In genomic region chr7:2076649-2077064, GRCh38 we compare ENCODE assay signal across 12 cellular contexts.
"Had no signal": no experiment of that assay in that cellular context is flagged by ENCODE, and none has a peak within 500 bp of the region (broad histone marks: within the 10 kb centered on the region; RNA-seq: fewer than 3 reads in every experiment).

No MANE protein-coding gene starts in this region.

- H3K4me3 Mint-ChIP-seq: activated T-helper 17 cell treated with anti-CD3 and anti-CD28 coated beads, Interleukin-2, amount 50 U/mL, for 72 hours; dendritic cell treated with granulocyte-macrophage colony-stimulating factor and Interleukin-4, amounts not matched to agents 40 ng/mL and 50 ng/mL, for 4 days; stimulated activated naive CD8-positive, alpha-beta T cell treated with anti-CD3 and anti-CD28 coated beads, Interleukin-15, amount 100 ng/mL, for 72 hours had no signal

- H3K9me3 Mint-ChIP-seq: activated T-helper 17 cell treated with anti-CD3 and anti-CD28 coated beads, Interleukin-2, amount 50 U/mL, for 72 hours; dendritic cell treated with granulocyte-macrophage colony-stimulating factor and Interleukin-4, amounts not matched to agents 40 ng/mL and 50 ng/mL, for 4 days; stimulated activated naive CD8-positive, alpha-beta T cell treated with anti-CD3 and anti-CD28 coated beads, Interleukin-15, amount 100 ng/mL, for 72 hours had no signal

- H3K27me3 Mint-ChIP-seq: activated T-helper 17 cell treated with anti-CD3 and anti-CD28 coated beads, Interleukin-2, amount 50 U/mL, for 72 hours; dendritic cell treated with granulocyte-macrophage colony-stimulating factor and Interleukin-4, amounts not matched to agents 40 ng/mL and 50 ng/mL, for 4 days; stimulated activated naive CD8-positive, alpha-beta T cell treated with anti-CD3 and anti-CD28 coated beads, Interleukin-15, amount 100 ng/mL, for 72 hours had no signal

- H3K27me3 ChIP-seq: ascending aorta, breast epithelium, upper lobe of right lung had no signal

- H3K4me1 ChIP-seq: ascending aorta, breast epithelium, upper lobe of right lung had no signal

- H3K9me3 ChIP-seq: ascending aorta, breast epithelium, upper lobe of right lung had no signal

- H3K4me1 Mint-ChIP-seq: activated T-helper 17 cell treated with anti-CD3 and anti-CD28 coated beads, Interleukin-2, amount 50 U/mL, for 72 hours had no signal

- H3K36me3 ChIP-seq: breast epithelium, upper lobe of right lung had no signal

- ATAC-seq: activated T-helper 17 cell treated with anti-CD3 and anti-CD28 coated beads, Interleukin-2, amount 50 U/mL, for 72 hours; sciatic nerve; stimulated activated naive CD8-positive, alpha-beta T cell treated with anti-CD3 and anti-CD28 coated beads, Interleukin-15, amount 100 ng/mL, for 72 hours; upper lobe of right lung had no signal

- H3K27ac ChIP-seq: ascending aorta, breast epithelium, upper lobe of right lung had no signal

- H3K4me3 ChIP-seq: ascending aorta, breast epithelium, upper lobe of right lung had no signal

- H3K27ac Mint-ChIP-seq: activated T-helper 17 cell treated with anti-CD3 and anti-CD28 coated beads, Interleukin-2, amount 50 U/mL, for 72 hours; dendritic cell treated with granulocyte-macrophage colony-stimulating factor and Interleukin-4, amounts not matched to agents 40 ng/mL and 50 ng/mL, for 4 days had no signal

- DNase-seq: activated CD4-positive, CD25-positive, alpha-beta regulatory T cell treated with anti-CD3 and anti-CD28 coated beads, Interleukin-2, amount 50 U/mL, for 72 hours; activated naive CD4-positive, alpha-beta T cell treated with Interleukin-2 at 50 U/mL for 16 hours; effector memory CD4-positive, alpha-beta T cell; foreskin melanocyte; kidney glomerular epithelial cell; stimulated activated naive CD8-positive, alpha-beta T cell treated with anti-CD3 and anti-CD28 coated beads, Interleukin-15, amount 100 ng/mL, for 72 hours; upper lobe of right lung had no signal
